Comparison of ENCODE assay signal across 23 cellular contexts in the genomic region with DNA sequence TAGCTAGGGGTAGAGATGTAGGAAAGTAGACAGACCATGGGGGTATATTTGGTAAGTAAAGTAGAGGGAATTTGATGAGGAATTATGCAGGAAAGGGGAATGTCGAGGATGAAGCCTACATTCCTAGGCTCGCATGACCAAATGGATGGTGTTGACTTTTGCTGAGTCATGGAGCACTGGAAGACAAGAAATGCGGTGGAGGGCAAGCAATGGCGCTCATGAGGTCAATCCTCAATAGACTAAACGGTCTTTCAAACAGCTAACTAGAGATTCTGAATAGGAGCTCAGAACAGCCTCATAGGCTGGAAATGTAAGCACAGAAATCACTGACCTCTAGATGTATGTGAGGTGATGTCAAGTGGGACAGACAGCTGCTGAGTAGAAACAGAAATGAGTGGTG. TPM values are rescaled to one million over a fixed set of nuclear protein-coding genes. Genes with fewer than 3 reads are reported as not detected.
DNase-seq lines count a peak whose midpoint lies in the region; ATAC-seq, FAIRE-seq and TF ChIP-seq lines count a peak whose summit lies in the region.
"Had no signal": no experiment of that assay in that cellular context is flagged by ENCODE, and none has a peak within 500 bp of the region (broad histone marks: within the 10 kb centered on the region; RNA-seq: fewer than 3 reads in every experiment).

No MANE protein-coding gene starts in this region.

- H3K79me2 ChIP-seq in HepG2 (ENCODE audit: insufficient read depth, low read length), result no peaks in the 10 kb centered on the region
- no peaks in the 10 kb centered on the region for H3K79me2 ChIP-seq in keratinocyte (ENCODE audit: control insufficient read depth, insufficient read depth, low read length)

- TF ChIP-seq RAD21 in HepG2 (CRISPR knock-in tag; IDR thresholded peaks at IDR 0.05), result no peak

- H2AFZ ChIP-seq in HepG2 (ENCODE audit: low read length), result no peak overlapping the region
- H2AFZ ChIP-seq in keratinocyte (ENCODE audit: control insufficient read depth, low read length), result peak overlapping the region; percentile 11

- intact Hi-C loops in HepG2 (cut with micrococcal nuclease; ENCODE audit: unreplicated experiment) (loop anchor here (1.0 to 5.0 kb wide), 4 partner anchors 48 to 257 kb away; partner anchors contain the start of gene NDUFS4), right lobe of liver (cut with DNase I) (no loop called here)

- H3K27ac ChIP-seq in HepG2 (ENCODE audit: extremely low read length, insufficient read depth, low read length) (no peak overlapping the region), right lobe of liver (no peak overlapping the region), keratinocyte (ENCODE audit: control insufficient read depth, insufficient read depth, low read length) (peak overlapping the region; percentile 11)
- H3K27ac ChIP-seq: SJCRH30, suprapubic skin had no signal

- in situ Hi-C loops in HepG2 (cut with HindIII; ENCODE audit: extremely low pct_ligation_motif_present, low pct_unique_long_range_greater_than_20kb), result loop anchor here (5.0 to 25.0 kb wide), 2 partner anchors 633 to 788 kb away; no protein-coding TSS in a partner anchor
- in situ Hi-C loops in astrocyte of the spinal cord (cut with HindIII; ENCODE audit: low sequenced_read_pairs), result no loop called here
- in situ Hi-C loops in GM13976 (cut with MboI; ENCODE audit: low sequenced_read_pairs, unreplicated experiment), result no loop called here

- no peaks in the 10 kb centered on the region for H3K9me3 ChIP-seq in HepG2 (ENCODE audit: low read length)
- no peaks in the 10 kb centered on the region for H3K9me3 ChIP-seq in right lobe of liver
- no peaks in the 10 kb centered on the region for H3K9me3 ChIP-seq in keratinocyte (ENCODE audit: control insufficient read depth, low read depth, low read length)
- H3K9me3 ChIP-seq: SJCRH30, suprapubic skin had no signal

- FAIRE-seq in HepG2 (lab: Jason Lieb, UNC) (no peak), keratinocyte (lab: Jason Lieb, UNC) (peak; percentile 9)
- FAIRE-seq: A204.1, GM18507 had no signal

- no peak for TF ChIP-seq CTCF in HepG2 (CRISPR knock-in tag; IDR thresholded peaks at IDR 0.05)
- TF ChIP-seq CTCF in right lobe of liver (IDR thresholded peaks at IDR 0.05), result no peak
- TF ChIP-seq CTCF in astrocyte of the spinal cord (IDR thresholded peaks at IDR 0.05; ENCODE audit: low read depth, low read length), result no peak
- no peak for TF ChIP-seq CTCF in keratinocyte (optimal IDR thresholded peaks at IDR 0.05 in 1 of 3, IDR thresholded peaks at IDR 0.05 in 1 of 3, conservative IDR thresholded peaks at IDR 0.05 in 1 of 3; ENCODE audit: extremely low read depth in 1 of 3, insufficient read depth in 2 of 3, low read length in 3 of 3)
- no peak for TF ChIP-seq CTCF in GM13976 (IDR thresholded peaks at IDR 0.05; ENCODE audit: borderline replicate concordance, control extremely low read depth, extremely low read depth, insufficient read depth, missing control alignments)

- H3K4me2 ChIP-seq in HepG2 (ENCODE audit: low read depth, low read length) (peak overlapping the region; percentile 32; the same call in 1 of the 2 replicates), keratinocyte (ENCODE audit: control insufficient read depth, extremely low read depth, insufficient read depth, low read depth, low read length) (no peak overlapping the region)
- H3K4me2 ChIP-seq: smooth muscle cell had no signal

- POLR2A ChIA-PET in HepG2 (lab: Yijun Ruan, JAX), result interaction anchor here (1.5 to 2.2 kb wide), 2 partner anchors 35 to 47 kb away, joined by 8 to 12 read pairs; no protein-coding TSS in a partner anchor

- ATAC-seq in HepG2, result no peak
- no peak for ATAC-seq in right lobe of liver
- no peak for ATAC-seq in GM18498 (IDR thresholded peaks at IDR 0.05; ENCODE audit: unreplicated experiment)
- ATAC-seq: activated CD4-positive, CD25-positive, alpha-beta regulatory T cell treated with anti-CD3 and anti-CD28 coated beads, Interleukin-2, amount 50 U/mL, for 24 hours; esophagus mucosa had no signal

- DNase-seq in HepG2 (ENCODE audit: low spot score), result peak; percentile 20
- no peak for DNase-seq in right lobe of liver
- peak; percentile 46 for DNase-seq in astrocyte of the spinal cord (ENCODE audit: low read depth, low spot score)
- DNase-seq in keratinocyte (ENCODE audit: low read depth, low spot score), result no peak
- DNase-seq in OCI-M1 (lab: John Stamatoyannopoulos, UW), result no peak
- no peak for DNase-seq in SKM-1 (lab: John Stamatoyannopoulos, UW; ENCODE audit: unreplicated experiment)
- no peak for DNase-seq in GM13976 (ENCODE audit: low spot score)
- DNase-seq: DMS79, naive B cell, NCI-H1105 treated with DMSO at 0.1 percent for 48 hours, NCI-H526, T-helper 9 cell had no signal

- H3K4me1 ChIP-seq in HepG2 (ENCODE audit: insufficient read depth, low read length) (peaks cover 55% of the 10 kb centered on the region), right lobe of liver (peaks cover 0 to 17% (median 3%) of the 10 kb centered on the region in 4 donors), keratinocyte (ENCODE audit: control insufficient read depth, extremely low read depth, insufficient read depth, low read length) (peaks cover 17% of the 10 kb centered on the region)

- dilution Hi-C loops in keratinocyte (cut with MboI; ENCODE audit: extremely low pct_ligation_motif_present, low sequenced_read_pairs), result no loop called here

- H3K27me3 ChIP-seq in HepG2 (ENCODE audit: control insufficient read depth in 1 of 2, insufficient read depth in 2 of 2, low read length in 2 of 2) (no peaks in the 10 kb centered on the region), right lobe of liver (no peaks in the 10 kb centered on the region), keratinocyte (ENCODE audit: control insufficient read depth, extremely low read depth, insufficient read depth, low read length) (no peaks in the 10 kb centered on the region)
- H3K27me3 ChIP-seq: SJCRH30, suprapubic skin had no signal

- 48% methylated on average over 5 of the region's 5 CpGs for WGBS in HepG2 (ENCODE audit: low lambda C conversion rate)
- 91% methylated on average over 5 of the region's 5 CpGs for WGBS in right lobe of liver (ENCODE audit: insufficient coverage, low coverage, low lambda C conversion rate, missing lambda C conversion rate)

- H3K9ac ChIP-seq in HepG2 (ENCODE audit: insufficient read depth, low read depth, low read length), result no peak overlapping the region
- no peak overlapping the region for H3K9ac ChIP-seq in keratinocyte (ENCODE audit: control insufficient read depth, extremely low read depth, insufficient read depth, low read length)

- H3K36me3 ChIP-seq in HepG2 (replicated peaks in 1 of 2; ENCODE audit: control insufficient read depth in 1 of 2, insufficient read depth in 2 of 2, low read length in 2 of 2) (no peaks in the 10 kb centered on the region), right lobe of liver (no peaks in the 10 kb centered on the region), keratinocyte (ENCODE audit: control insufficient read depth in 2 of 2, extremely low read depth in 1 of 2, insufficient read depth in 2 of 2, low read length in 2 of 2) (no peaks in the 10 kb centered on the region)
- H3K36me3 ChIP-seq: SJCRH30, suprapubic skin had no signal

- H3K4me3 ChIP-seq in HepG2 (replicated peaks in 1 of 3; ENCODE audit: insufficient read depth in 1 of 3, low read depth in 2 of 3, low read length in 3 of 3) (no peak overlapping the region), right lobe of liver (no peak overlapping the region), astrocyte of the spinal cord (ENCODE audit: low read depth, low read length) (no peak overlapping the region), keratinocyte (ENCODE audit: control insufficient read depth in 2 of 3, extremely low read depth in 1 of 3, insufficient read depth in 2 of 3, low read depth in 1 of 3, low read length in 3 of 3) (no peak overlapping the region)
- H3K4me3 ChIP-seq: lung, SJCRH30, smooth muscle cell, suprapubic skin had no signal

- TF ChIP-seq POLR2A in HepG2 (IDR thresholded peaks at IDR 0.05; ENCODE audit: insufficient read depth in 1 of 2, low read depth in 2 of 2, low read length in 2 of 2) (no peak), right lobe of liver (IDR thresholded peaks at IDR 0.05) (no peak)

- no peaks in the 10 kb centered on the region for H3K9me1 ChIP-seq in keratinocyte (ENCODE audit: control insufficient read depth, extremely low read depth, insufficient read depth, low read length)

- BruUV-seq in HepG2 (replicated peaks; lab: Mats Ljungman, UMichigan), result no TSS peak

- CTCF ChIA-PET in HepG2 (lab: Yijun Ruan, JAX; ENCODE audit: low intra/inter-chr PET ratio, low total read pairs), result no interaction called here

- no peaks in the 10 kb centered on the region for H4K20me1 ChIP-seq in HepG2 (ENCODE audit: insufficient read depth, low read length)
- H4K20me1 ChIP-seq in keratinocyte (ENCODE audit: control insufficient read depth, extremely low read depth, insufficient read depth, low read length), result no peaks in the 10 kb centered on the region

- TF ChIP-seq EP300 in HepG2 (IDR thresholded peaks at IDR 0.05; ENCODE audit: low read depth in 2 of 2, low read length in 2 of 2) (no peak), HepG2 (CRISPR knock-in tag; IDR thresholded peaks at IDR 0.05; ENCODE audit: borderline replicate concordance) (no peak)

RNA-seq across cellular contexts. Expression of gene FST, which starts 50.7 kb away (rescaled TPM):
- total RNA-seq in HepG2 (2016; rRNA removed; fragmentation: Illumina TruSeq; extraction: Trizol) (21.2 and 38.6 TPM in 2 replicates), right lobe of liver (10 to 100 TPM; 13.1 to 28.2 (median 15.3) TPM)
- 18.7 and 19.2 TPM in 2 replicates for total RNA-seq in HepG2 (2016; cell fraction: cytosol; rRNA removed; fragmentation: Illumina TruSeq; extraction: Trizol; ENCODE audit: low read depth)
- 18.4 and 42.7 TPM in 2 replicates for total RNA-seq in HepG2 (2016; cell fraction: insoluble cytoplasmic fraction; rRNA removed; fragmentation: Illumina TruSeq; extraction: Trizol)
- total RNA-seq in HepG2 (2016; cell fraction: membrane; rRNA removed; fragmentation: Illumina TruSeq; extraction: Trizol), result 25.9 and 27.5 TPM in 2 replicates
- total RNA-seq in HepG2 (2016; cell fraction: nucleus; rRNA removed; fragmentation: Illumina TruSeq; extraction: Trizol), result 50.2 and 51.1 TPM in 2 replicates
- polyA plus RNA-seq in HepG2 (2011; rRNA removed) (136 and 141 TPM in 2 replicates), keratinocyte (139 to 557 TPM (median 276 TPM) in 3 replicates)
- polyA plus RNA-seq in HepG2 (2011; cell fraction: cytosol; rRNA removed), result 76.2 and 118 TPM in 2 replicates
- 165 and 188 TPM in 2 replicates for polyA plus RNA-seq in HepG2 (2011; cell fraction: nucleus; rRNA removed)
- 255 and 298 TPM in 2 replicates for polyA plus RNA-seq in HepG2 (2012)
- polyA plus RNA-seq in HepG2 (2016; cell fraction: cytosol; fragmentation: Illumina TruSeq; extraction: Trizol; ENCODE audit: low read depth), result 25.3 and 25.6 TPM in 2 replicates
- polyA plus RNA-seq in HepG2 (2016; cell fraction: insoluble cytoplasmic fraction; fragmentation: Illumina TruSeq; extraction: Trizol; ENCODE audit: low read depth), result 21.2 and 23.0 TPM in 2 replicates
- polyA plus RNA-seq in HepG2 (2016; cell fraction: membrane; fragmentation: Illumina TruSeq; extraction: Trizol; ENCODE audit: low read depth), result 20.2 and 27.0 TPM in 2 replicates
- 94.2 and 108 TPM in 2 replicates for polyA plus RNA-seq in HepG2 (2016; cell fraction: nucleus; fragmentation: Illumina TruSeq; extraction: Trizol; ENCODE audit: insufficient read depth, low read depth)
- 0.61 and 57.6 TPM in 2 replicates for polyA minus RNA-seq in HepG2 (2011; rRNA and poly(A)+ RNA removed; ENCODE audit: low replicate concordance)
- polyA minus RNA-seq in HepG2 (2011; cell fraction: cytosol; rRNA and poly(A)+ RNA removed), result 48.9 and 60.8 TPM in 2 replicates
- 70.6 and 93.7 TPM in 2 replicates for polyA minus RNA-seq in HepG2 (2011; cell fraction: nucleus; rRNA and poly(A)+ RNA removed)
- 77.5 TPM for polyA plus RNA-seq in keratinocyte (2011; ENCODE audit: low read depth)
- polyA plus RNA-seq in keratinocyte (2011; cell fraction: cytosol; rRNA removed), result 105 and 118 TPM in 2 replicates
- 265 and 297 TPM in 2 replicates for polyA plus RNA-seq in keratinocyte (2011; cell fraction: nucleus; rRNA removed)
- 81.9 and 365 TPM in 2 replicates for polyA plus RNA-seq in keratinocyte (2012; ENCODE audit: low replicate concordance)
- polyA minus RNA-seq in keratinocyte, result 59.5 to 152 TPM (median 143 TPM) in 3 replicates
- polyA minus RNA-seq in keratinocyte (2011; cell fraction: cytosol; rRNA and poly(A)+ RNA removed), result 65.6 TPM
- polyA minus RNA-seq in keratinocyte (2011; cell fraction: nucleus; rRNA and poly(A)+ RNA removed), result 71.0 and 123 TPM in 2 replicates
- total RNA-seq: activated T-helper 2 cell treated with anti-CD3 and anti-CD28 coated beads, Interferon-gamma antibody, Interleukin-2, Interleukin-4, amounts not matched to agents 10 μg/mL and 5 μg/mL and 100 μg/mL, durations not matched to agents 14 hours and 24 hours and 36 hours had no signal
- polyA plus RNA-seq: CD14-positive monocyte had no signal

Comparison
In these comparisons a context has a peak if more than half of its experiments do, and no peak if none do; other contexts are left out.
1. DNase-seq: peak in HepG2 (single experiment) and astrocyte of the spinal cord (single experiment); none in right lobe of liver (0 of 3), keratinocyte (single experiment), OCI-M1 (single experiment), SKM-1 (single experiment) and GM13976 (single experiment).